14 cellular contexts compared by ENCODE assay signal in genomic region chr13:49806126-49806536, GRCh38.
"Had no signal": no experiment of that assay in that cellular context is flagged by ENCODE, and none has a peak within 500 bp of the region (broad histone marks: within the 10 kb centered on the region; RNA-seq: fewer than 3 reads in every experiment).

No MANE protein-coding gene starts in this region.

- DNase-seq: activated CD4-positive, alpha-beta T cell treated with anti-CD3 and anti-CD28 coated beads, Interleukin-2, amount 50 U/mL, for 48 hours; activated gamma-delta T cell; activated T-cell treated with anti-CD3 and anti-CD28 coated beads, Interleukin-2, amount 50 U/mL, for 48 hours; aorta; naive thymus-derived CD8-positive, alpha-beta T cell; posterior cingulate gyrus; right cardiac atrium; T-helper 2 cell had no signal

- H3K27me3 ChIP-seq: hepatocyte had no signal

- FAIRE-seq: colon, TTC549 had no signal

- ATAC-seq: activated CD4-positive, CD25-positive, alpha-beta regulatory T cell treated with anti-CD3 and anti-CD28 coated beads, Interleukin-2, amount 50 U/mL, for 24 hours; naive thymus-derived CD8-positive, alpha-beta T cell; right cardiac atrium had no signal

- H3K4me3 ChIP-seq: hepatocyte, lung, smooth muscle cell had no signal
